1 cellular context compared by ENCODE assay signal in the genomic region with DNA sequence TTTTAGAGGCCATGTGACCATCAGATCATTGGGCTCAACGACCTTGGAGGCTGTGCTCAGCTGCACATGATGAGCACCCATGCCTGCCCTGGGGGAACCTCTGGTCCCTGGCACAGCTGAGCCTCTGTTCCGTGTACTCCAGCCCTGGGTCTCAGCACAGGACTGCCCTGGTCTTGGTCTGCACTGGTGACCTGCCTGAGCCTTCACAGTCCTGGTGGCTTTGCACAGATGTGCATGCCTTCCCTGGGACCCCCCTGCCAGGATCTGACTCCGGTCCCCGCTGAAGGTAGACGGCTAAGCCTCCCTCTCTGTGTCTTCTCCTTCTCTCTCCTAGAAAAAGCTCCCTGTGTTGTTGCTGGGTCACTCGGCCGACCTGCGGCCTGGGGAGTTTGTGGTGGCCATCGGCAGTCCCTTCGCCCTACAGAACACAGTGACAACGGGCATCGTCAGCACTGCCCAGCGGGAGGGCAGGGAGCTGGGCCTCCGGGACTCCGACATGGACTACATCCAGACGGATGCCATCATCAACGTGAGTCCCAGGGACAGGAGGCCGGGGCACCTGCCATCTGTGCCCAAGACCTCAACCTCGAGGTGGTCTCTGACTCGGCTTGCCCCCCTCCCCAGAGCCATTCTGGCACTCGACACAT.
TF ChIP-seq lines count a peak whose summit lies in the region.

No MANE protein-coding gene starts in this region.

TF ChIP-seq in HepG2, 621 proteins besides CTCF, POLR2A, EP300 and RAD21:
- TF ChIP-seq ATF7-NPFF (CRISPR knock-in tag; IDR thresholded peaks at IDR 0.05; ENCODE audit: low read depth), result no peak
- no peak for TF ChIP-seq ZNF550 (CRISPR knock-in tag; IDR thresholded peaks at IDR 0.05; ENCODE audit: borderline replicate concordance)
- TF ChIP-seq, protein P1, sequence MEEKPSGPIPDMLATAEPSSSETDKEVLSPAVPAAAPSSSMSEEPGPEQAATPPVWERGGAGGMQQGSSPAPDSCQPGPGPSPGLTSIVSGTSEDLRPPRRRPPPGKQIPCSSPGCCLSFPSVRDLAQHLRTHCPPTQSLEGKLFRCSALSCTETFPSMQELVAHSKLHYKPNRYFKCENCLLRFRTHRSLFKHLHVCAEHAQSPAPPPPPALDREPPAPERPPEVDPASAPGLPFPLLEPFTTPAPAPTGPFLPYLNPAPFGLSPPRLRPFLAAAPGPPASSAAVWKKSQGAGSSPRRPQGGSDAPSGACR (CRISPR knock-in tag; IDR thresholded peaks at IDR 0.05), result no peak
- no peak for TF ChIP-seq HNF1A (IDR thresholded peaks at IDR 0.05; ENCODE audit: low read depth)
- TF ChIP-seq HNF1A (CRISPR knock-in tag; IDR thresholded peaks at IDR 0.05; ENCODE audit: borderline replicate concordance), result no peak
- no peak for TF ChIP-seq ZNF747 (CRISPR knock-in tag; IDR thresholded peaks at IDR 0.05; ENCODE audit: borderline replicate concordance)
